Comparison of ENCODE assay signal across 23 cellular contexts in genomic region chr6:144885817-144886216, GRCh38.
DNase-seq lines count a peak whose midpoint lies in the region; ATAC-seq, FAIRE-seq and TF ChIP-seq lines count a peak whose summit lies in the region.
"Had no signal": no experiment of that assay in that cellular context is flagged by ENCODE, and none has a peak within 500 bp of the region (broad histone marks: within the 10 kb centered on the region; RNA-seq: fewer than 3 reads in every experiment).

No MANE protein-coding gene starts in this region.

- H3K4me3 ChIP-seq in HepG2 (replicated peaks in 1 of 3; ENCODE audit: insufficient read depth in 1 of 3, low read depth in 2 of 3, low read length in 3 of 3) (no peak overlapping the region), right lobe of liver (no peak overlapping the region), K562 (no peak overlapping the region), smooth muscle cell (no peak overlapping the region)
- H3K4me3 ChIP-seq: BLaER1 had no signal

- no peaks in the 10 kb centered on the region for H3K9me1 ChIP-seq in K562 (ENCODE audit: control insufficient read depth, insufficient read depth, low read length)

- no peaks in the 10 kb centered on the region for H4K20me1 ChIP-seq in HepG2 (ENCODE audit: insufficient read depth, low read length)
- H4K20me1 ChIP-seq in K562 (replicated peaks; ENCODE audit: control insufficient read depth, insufficient read depth, low read length) = no peaks in the 10 kb centered on the region
- H4K20me1 ChIP-seq in smooth muscle cell (ENCODE audit: low read depth) = no peaks in the 10 kb centered on the region
- H4K20me1 ChIP-seq: BLaER1 had no signal

- H3K27ac ChIP-seq in HepG2 (ENCODE audit: extremely low read length, insufficient read depth, low read length) = no peak overlapping the region
- H3K27ac ChIP-seq in right lobe of liver = no peak overlapping the region
- H3K27ac ChIP-seq in K562 (ENCODE audit: extremely low read depth, low read depth, low read length) = no peak overlapping the region
- no peak overlapping the region for H3K27ac ChIP-seq in smooth muscle cell (ENCODE audit: low read depth)
- H3K27ac ChIP-seq: BLaER1 had no signal

- 16% methylated on average over 3 of the region's 3 CpGs for WGBS in HepG2 (ENCODE audit: low lambda C conversion rate)
- WGBS in right lobe of liver (ENCODE audit: insufficient coverage, low coverage, low lambda C conversion rate, missing lambda C conversion rate) = 66% methylated on average over 3 of the region's 3 CpGs
- WGBS in K562 (ENCODE audit: insufficient coverage, low coverage, missing lambda C conversion rate) = 15% methylated on average over 3 of the region's 3 CpGs
- 39% methylated on average over 3 of the region's 3 CpGs for WGBS in smooth muscle cell (ENCODE audit: low lambda C conversion rate)

- H3K4me1 ChIP-seq in HepG2 (ENCODE audit: insufficient read depth, low read length) = peaks cover 15% of the 10 kb centered on the region
- H3K4me1 ChIP-seq in right lobe of liver = no peaks in the 10 kb centered on the region
- peaks cover 5 to 14% of the 10 kb centered on the region in 2 experiments; a peak in 2 of 5 replicates for H3K4me1 ChIP-seq in K562 (replicated peaks in 1 of 2; ENCODE audit: control insufficient read depth in 2 of 2, insufficient read depth in 2 of 2, low read length in 2 of 2)
- H3K4me1 ChIP-seq in smooth muscle cell (ENCODE audit: low read depth) = no peaks in the 10 kb centered on the region
- H3K4me1 ChIP-seq: BLaER1 had no signal

- TF ChIP-seq EP300 in HepG2 (IDR thresholded peaks at IDR 0.05; ENCODE audit: low read depth in 2 of 2, low read length in 2 of 2) (no peak), HepG2 (CRISPR knock-in tag; IDR thresholded peaks at IDR 0.05; ENCODE audit: borderline replicate concordance) (no peak), K562 (IDR thresholded peaks at IDR 0.05; ENCODE audit: low read length) (no peak)

- CTCF ChIA-PET in HepG2 (lab: Yijun Ruan, JAX; ENCODE audit: low intra/inter-chr PET ratio, low total read pairs) = no interaction called here
- CTCF ChIA-PET in K562 (lab: Yijun Ruan, JAX; ENCODE audit: low intra/inter-chr PET ratio) = no interaction called here

- in situ Hi-C loops in HepG2 (cut with HindIII; ENCODE audit: extremely low pct_ligation_motif_present, low pct_unique_long_range_greater_than_20kb) = no loop called here
- in situ Hi-C loops in K562 (cut with MboI) = no loop called here

- intact Hi-C loops in HepG2 (cut with micrococcal nuclease; ENCODE audit: unreplicated experiment) (no loop called here), right lobe of liver (cut with DNase I) (no loop called here), K562 (cut with micrococcal nuclease) (loop anchor here (2.0 kb wide), 1 partner anchor 301 kb away; no protein-coding TSS in a partner anchor)

- H2AFZ ChIP-seq in HepG2 (ENCODE audit: low read length) (no peak overlapping the region), K562 (ENCODE audit: low read depth, low read length) (no peak overlapping the region), smooth muscle cell (ENCODE audit: low read depth) (no peak overlapping the region)

- peaks cover 2 to 6% of the 10 kb centered on the region in 2 experiments; a peak in 2 of 5 replicates for H3K27me3 ChIP-seq in HepG2 (ENCODE audit: control insufficient read depth in 1 of 2, insufficient read depth in 2 of 2, low read length in 2 of 2)
- no peaks in the 10 kb centered on the region for H3K27me3 ChIP-seq in right lobe of liver
- H3K27me3 ChIP-seq in K562 (ENCODE audit: control insufficient read depth in 2 of 2, insufficient read depth in 2 of 2, low read length in 2 of 2) = no peaks in the 10 kb centered on the region; a peak in 1 of 5 replicates
- H3K27me3 ChIP-seq in smooth muscle cell (ENCODE audit: low read depth) = no peaks in the 10 kb centered on the region
- H3K27me3 ChIP-seq: BE2C, BLaER1 had no signal

- ATAC-seq in HepG2 = no peak
- no peak for ATAC-seq in right lobe of liver
- no peak for ATAC-seq in K562

- BruUV-seq in HepG2 (replicated peaks; lab: Mats Ljungman, UMichigan) = no TSS peak
- BruUV-seq in K562 (replicated peaks; lab: Mats Ljungman, UMichigan) = no TSS peak

- H3K9me3 ChIP-seq in HepG2 (ENCODE audit: low read length) = no peaks in the 10 kb centered on the region
- H3K9me3 ChIP-seq in right lobe of liver = no peaks in the 10 kb centered on the region
- H3K9me3 ChIP-seq in K562 (replicated peaks; ENCODE audit: control insufficient read depth, insufficient read depth, low read depth, low read length) = no peaks in the 10 kb centered on the region
- H3K9me3 ChIP-seq in smooth muscle cell (replicated peaks; ENCODE audit: low read depth) = no peaks in the 10 kb centered on the region
- H3K9me3 ChIP-seq: BE2C, BLaER1 had no signal

- TF ChIP-seq CTCF in HepG2 (CRISPR knock-in tag; IDR thresholded peaks at IDR 0.05) (no peak), right lobe of liver (IDR thresholded peaks at IDR 0.05) (no peak), K562 (IDR thresholded peaks at IDR 0.05 in 2 of 3, conservative IDR thresholded peaks at IDR 0.05 in 1 of 3; ENCODE audit: insufficient read depth in 2 of 3, low read depth in 1 of 3, low read length in 3 of 3) (no peak), smooth muscle cell (IDR thresholded peaks at IDR 0.05; ENCODE audit: borderline replicate concordance, insufficient read depth, poor library complexity, severe bottlenecking) (no peak)

- H3K79me2 ChIP-seq in HepG2 (ENCODE audit: insufficient read depth, low read length) = no peaks in the 10 kb centered on the region
- H3K79me2 ChIP-seq in K562 (ENCODE audit: control insufficient read depth, insufficient read depth, low read length) = no peaks in the 10 kb centered on the region
- no peaks in the 10 kb centered on the region for H3K79me2 ChIP-seq in smooth muscle cell (ENCODE audit: low read depth)

- no peaks in the 10 kb centered on the region for H3F3A ChIP-seq in smooth muscle cell (ENCODE audit: low read depth)

- H3K4me2 ChIP-seq in HepG2 (ENCODE audit: low read depth, low read length) (no peak overlapping the region), K562 (ENCODE audit: insufficient read depth, low read length) (0 out of 2 replicates have a peak overlapping the region, but pooled peaks have one; percentile 45), smooth muscle cell (peak overlapping the region; percentile 17)
- H3K4me2 ChIP-seq: BLaER1 had no signal

- no peak for FAIRE-seq in HepG2 (lab: Jason Lieb, UNC)
- FAIRE-seq in K562 (lab: Jason Lieb, UNC) = no peak
- FAIRE-seq: A204.1, G401.6, GM12891 had no signal

- H3K36me3 ChIP-seq in HepG2 (replicated peaks in 1 of 2; ENCODE audit: control insufficient read depth in 1 of 2, insufficient read depth in 2 of 2, low read length in 2 of 2) = no peaks in the 10 kb centered on the region
- no peaks in the 10 kb centered on the region for H3K36me3 ChIP-seq in right lobe of liver
- no peaks in the 10 kb centered on the region for H3K36me3 ChIP-seq in K562 (ENCODE audit: control insufficient read depth, insufficient read depth, low read length)
- H3K36me3 ChIP-seq in smooth muscle cell (ENCODE audit: low read depth) = no peaks in the 10 kb centered on the region
- H3K36me3 ChIP-seq: BE2C, BLaER1 had no signal

- POLR2A ChIA-PET in HepG2 (lab: Yijun Ruan, JAX) (no interaction called here), K562 (lab: Yijun Ruan, JAX) (no interaction called here)

- TF ChIP-seq POLR2A in HepG2 (IDR thresholded peaks at IDR 0.05; ENCODE audit: insufficient read depth in 1 of 2, low read depth in 2 of 2, low read length in 2 of 2) = no peak
- TF ChIP-seq POLR2A in right lobe of liver (IDR thresholded peaks at IDR 0.05) = no peak
- TF ChIP-seq POLR2A in K562 (conservative IDR thresholded peaks at IDR 0.05) = no peak

- no peak for TF ChIP-seq RAD21 in HepG2 (CRISPR knock-in tag; IDR thresholded peaks at IDR 0.05)
- no peak for TF ChIP-seq RAD21 in K562 (CRISPR knock-in tag; conservative IDR thresholded peaks at IDR 0.05 in 1 of 2, IDR thresholded peaks at IDR 0.05 in 1 of 2)

- DNase-seq in HepG2 (ENCODE audit: low spot score) = no peak
- DNase-seq in right lobe of liver = no peak
- DNase-seq in K562 (ENCODE audit: extremely low read depth in 1 of 4, low spot score in 3 of 4) = no peak
- DNase-seq in smooth muscle cell (lab: John Stamatoyannopoulos, UW; ENCODE audit: unreplicated experiment) = no peak
- DNase-seq in DMS79 (lab: John Stamatoyannopoulos, UW) = no peak
- no peak for DNase-seq in hepatic stellate cell (ENCODE audit: low spot score)
- DNase-seq: 8988T; ACHN; BE2C; C1 segment of cervical spinal cord; CD4-positive, alpha-beta memory T cell; CD4-positive, CD25-positive, alpha-beta regulatory T cell; CD8-positive, alpha-beta memory T cell; COR-L47; DMS 273 treated with DMSO at 0.1 percent for 48 hours; DMS153; DMS53; DMS79 treated with DMSO at 0.1 percent for 48 hours; GF-D8 had no signal

- no peak overlapping the region for H3K9ac ChIP-seq in HepG2 (ENCODE audit: insufficient read depth, low read depth, low read length)
- no peak overlapping the region for H3K9ac ChIP-seq in K562 (ENCODE audit: insufficient read depth in 1 of 2, low read depth in 2 of 2, low read length in 2 of 2)
- H3K9ac ChIP-seq in smooth muscle cell (ENCODE audit: low read depth) = no peak overlapping the region
- H3K9ac ChIP-seq: BLaER1 had no signal

TF ChIP-seq in HepG2, 621 proteins besides CTCF, POLR2A, EP300 and RAD21:
- peak; percentile 42; the same call in 1 of the 2 replicates for TF ChIP-seq CEBPB (IDR thresholded peaks at IDR 0.05; ENCODE audit: borderline replicate concordance, low read depth, low read length)
- no peak for TF ChIP-seq ZNF121 (CRISPR knock-in tag; IDR thresholded peaks at IDR 0.05)
- peak; percentile 84 for TF ChIP-seq ATF7 (IDR thresholded peaks at IDR 0.05)
- no peak for TF ChIP-seq ATF7 (CRISPR knock-in tag; IDR thresholded peaks at IDR 0.05)
- no peak for TF ChIP-seq TAF1 (CRISPR knock-in tag; IDR thresholded peaks at IDR 0.05)
- no peak for TF ChIP-seq CHCHD3 (CRISPR knock-in tag; IDR thresholded peaks at IDR 0.05)
- no peak for TF ChIP-seq SP5 (CRISPR knock-in tag; IDR thresholded peaks at IDR 0.05; ENCODE audit: borderline replicate concordance, low read depth)
- TF ChIP-seq ZBTB42 (CRISPR knock-in tag; IDR thresholded peaks at IDR 0.05) = no peak

TF ChIP-seq in K562, 482 proteins besides CTCF, POLR2A, EP300 and RAD21 (continues in another document):
- TF ChIP-seq ZSCAN32 (CRISPR knock-in tag; IDR thresholded peaks at IDR 0.05) = 0 out of 2 replicates have a peak, but pooled peaks have one; percentile 38
- peak; percentile 74 for TF ChIP-seq ATF3 (IDR thresholded peaks at IDR 0.05)
- TF ChIP-seq ATF3 (CRISPR knock-in tag; conservative IDR thresholded peaks at IDR 0.05) = no peak
- TF ChIP-seq CEBPG (CRISPR knock-in tag; IDR thresholded peaks at IDR 0.05) = no peak
- TF ChIP-seq CEBPG (tag; conservative IDR thresholded peaks at IDR 0.05 in 1 of 2, IDR thresholded peaks at IDR 0.05 in 1 of 2) = peak; percentile 56 to 83

Comparison
In these comparisons a context has a peak if more than half of its experiments do, and no peak if none do; other contexts are left out.
1. Of the 241 proteins assayed by ChIP-seq in both HepG2 and K562: peak only in HepG2: none; only in K562: ATF4 and CEBPG; in both: CEBPB; in neither: 236; mixed calls (peak in some experiments, not most) for 2.